9 cellular contexts compared by ENCODE assay signal in genomic region chr16:84604477-84605013, GRCh38. TPM values are rescaled to one million over a fixed set of nuclear protein-coding genes. Genes with fewer than 3 reads are reported as not detected.
A peak's percentile ranks its signal among the peaks of the same experiment; 100 is the strongest.
DNase-seq lines count a peak whose midpoint lies in the region; ATAC-seq and TF ChIP-seq lines count a peak whose summit lies in the region.
"Had no signal": no experiment of that assay in that cellular context is flagged by ENCODE, and none has a peak within 500 bp of the region (broad histone marks: within the 10 kb centered on the region; RNA-seq: fewer than 3 reads in every experiment).

No MANE protein-coding gene starts in this region.

- H3K4me1 Mint-ChIP-seq in activated T-cell treated with anti-CD3 and anti-CD28 coated beads, Interleukin-2, amount 50 U/mL, for 72 hours (ENCODE audit: low read depth) = peaks cover 97% of the 10 kb centered on the region
- peaks cover 93% of the 10 kb centered on the region for H3K4me1 Mint-ChIP-seq in activated T-cell treated with anti-CD3 and anti-CD28 coated beads, Interleukin-2, amount 50 U/mL, for 4 hours (ENCODE audit: low read depth)
- H3K4me1 Mint-ChIP-seq in T-cell = peaks cover 88 to 95% (median 92%) of the 10 kb centered on the region in 3 donors

- no peak overlapping the region for H3K4me2 ChIP-seq in fibroblast of lung (ENCODE audit: extremely low read depth, insufficient read depth, low read length)

- no peak overlapping the region for H2AFZ ChIP-seq in fibroblast of lung (ENCODE audit: low read length)

- H3K79me2 ChIP-seq in fibroblast of lung (ENCODE audit: control insufficient read depth, insufficient read depth, low read length) = peaks cover 88% of the 10 kb centered on the region

- H3K27me3 Mint-ChIP-seq in activated T-cell treated with anti-CD3 and anti-CD28 coated beads, Interleukin-2, amount 50 U/mL, for 72 hours (ENCODE audit: low read depth) = no peaks in the 10 kb centered on the region
- no peaks in the 10 kb centered on the region for H3K27me3 Mint-ChIP-seq in activated T-cell treated with anti-CD3 and anti-CD28 coated beads, Interleukin-2, amount 50 U/mL, for 4 hours (ENCODE audit: low read depth)
- H3K27me3 Mint-ChIP-seq in T-cell = no peaks in the 10 kb centered on the region

- peaks cover 2% of the 10 kb centered on the region for H4K20me1 ChIP-seq in fibroblast of lung (ENCODE audit: control insufficient read depth, extremely low read depth, insufficient read depth, low read length)

- H3K36me3 ChIP-seq in fibroblast of lung (ENCODE audit: control insufficient read depth, insufficient read depth, low read length) (peaks cover 9% of the 10 kb centered on the region), thyroid gland (no peaks in the 10 kb centered on the region), gastroesophageal sphincter (no peaks in the 10 kb centered on the region)
- H3K36me3 ChIP-seq: adrenal gland had no signal

- H3K4me3 ChIP-seq in fibroblast of lung (replicated peaks in 1 of 4; ENCODE audit: control extremely low read depth in 1 of 4, insufficient read depth in 1 of 4, low read depth in 3 of 4, low read length in 4 of 4) = no peak overlapping the region
- no peak overlapping the region for H3K4me3 ChIP-seq in thyroid gland (replicated peaks in 1 of 3)
- H3K4me3 ChIP-seq in gastroesophageal sphincter = no peak overlapping the region
- H3K4me3 ChIP-seq: adrenal gland had no signal

- H3K9me3 ChIP-seq in fibroblast of lung (ENCODE audit: control insufficient read depth, insufficient read depth, low read depth, low read length) = no peaks in the 10 kb centered on the region
- no peaks in the 10 kb centered on the region for H3K9me3 ChIP-seq in thyroid gland
- no peaks in the 10 kb centered on the region for H3K9me3 ChIP-seq in gastroesophageal sphincter
- H3K9me3 ChIP-seq: adrenal gland had no signal

- peak overlapping the region; percentile 64 to 78 for H3K4me3 Mint-ChIP-seq in activated T-cell treated with anti-CD3 and anti-CD28 coated beads, Interleukin-2, amount 50 U/mL, for 72 hours
- H3K4me3 Mint-ChIP-seq in activated T-cell treated with anti-CD3 and anti-CD28 coated beads, Interleukin-2, amount 50 U/mL, for 4 hours = no peak overlapping the region
- peak overlapping the region in 1 of 3 donors; percentile 76 for H3K4me3 Mint-ChIP-seq in T-cell

- no peak for ATAC-seq in activated T-cell treated with anti-CD3 and anti-CD28 coated beads, Interleukin-2, amount 50 U/mL, for 72 hours (replicated peaks in 1 of 2)
- no peak for ATAC-seq in activated T-cell treated with anti-CD3 and anti-CD28 coated beads, Interleukin-2, amount 50 U/mL, for 4 hours
- ATAC-seq in T-cell (replicated peaks in 1 of 4) = no peak
- ATAC-seq in HG03571 (IDR thresholded peaks at IDR 0.05; ENCODE audit: unreplicated experiment) = no peak
- ATAC-seq in gastroesophageal sphincter = no peak
- no peak for ATAC-seq in HG02610 (IDR thresholded peaks at IDR 0.05; ENCODE audit: unreplicated experiment)

- 64 to 73% methylated on average over 9 of the region's 9 CpGs for WGBS in thyroid gland, 2 donors
- no CpG with 5 or more reads among the region's 9 CpGs for WGBS in gastroesophageal sphincter (ENCODE audit: low coverage in 1 of 2), 2 donors

- no peak for TF ChIP-seq POLR2A in thyroid gland (IDR thresholded peaks at IDR 0.05)
- no peak for TF ChIP-seq POLR2A in gastroesophageal sphincter (IDR thresholded peaks at IDR 0.05)

- H3K27me3 ChIP-seq in fibroblast of lung (ENCODE audit: control insufficient read depth, insufficient read depth, low read length) (no peaks in the 10 kb centered on the region), thyroid gland (no peaks in the 10 kb centered on the region), gastroesophageal sphincter (no peaks in the 10 kb centered on the region)
- H3K27me3 ChIP-seq: adrenal gland had no signal

- no peak for TF ChIP-seq EP300 in gastroesophageal sphincter (IDR thresholded peaks at IDR 0.05)

- H3K9me3 Mint-ChIP-seq in activated T-cell treated with anti-CD3 and anti-CD28 coated beads, Interleukin-2, amount 50 U/mL, for 72 hours = no peaks in the 10 kb centered on the region
- H3K9me3 Mint-ChIP-seq in activated T-cell treated with anti-CD3 and anti-CD28 coated beads, Interleukin-2, amount 50 U/mL, for 4 hours = no peaks in the 10 kb centered on the region
- no peaks in the 10 kb centered on the region for H3K9me3 Mint-ChIP-seq in T-cell

- H3K27ac ChIP-seq in fibroblast of lung (ENCODE audit: insufficient read depth, low read length) (peak overlapping the region; percentile 4), thyroid gland (peak overlapping the region in 2 of 3 donors; percentile 82 to 83), gastroesophageal sphincter (peak overlapping the region in 1 of 4 donors; percentile 76)

- H3K4me1 ChIP-seq in fibroblast of lung (ENCODE audit: control insufficient read depth, extremely low read depth, insufficient read depth, low read length) = peaks cover 35% of the 10 kb centered on the region
- H3K4me1 ChIP-seq in thyroid gland = peaks cover 36 to 57% of the 10 kb centered on the region in 2 donors
- peaks cover 0 to 47% (median 16%) of the 10 kb centered on the region in 3 donors for H3K4me1 ChIP-seq in gastroesophageal sphincter

- DNase-seq in activated T-cell treated with anti-CD3 and anti-CD28 coated beads, Interleukin-2, amount 50 U/mL, for 72 hours = no peak
- no peak for DNase-seq in activated T-cell treated with anti-CD3 and anti-CD28 coated beads, Interleukin-2, amount 50 U/mL, for 4 hours
- DNase-seq in T-cell (no peak), fibroblast of lung (ENCODE audit: low read depth in 2 of 2) (no peak), thyroid gland (no peak)
- DNase-seq: adrenal gland had no signal

- intact Hi-C loops in thyroid gland (cut with DNase I) = no loop called here

- no peak overlapping the region for H3K9ac ChIP-seq in fibroblast of lung (ENCODE audit: insufficient read depth, low read length)

- POLR2A ChIA-PET in T-cell (lab: Charles Lee) = no interaction called here

- CTCF ChIA-PET in T-cell (lab: Charles Lee) = no interaction called here

- no peak for TF ChIP-seq CTCF in fibroblast of lung (conservative IDR thresholded peaks at IDR 0.05 in 1 of 2, IDR thresholded peaks at IDR 0.05 in 1 of 2; ENCODE audit: low read depth in 1 of 2, low read length in 2 of 2)
- TF ChIP-seq CTCF in thyroid gland (IDR thresholded peaks at IDR 0.05) = no peak
- TF ChIP-seq CTCF in gastroesophageal sphincter (IDR thresholded peaks at IDR 0.05) = no peak

- H3K36me3 Mint-ChIP-seq in activated T-cell treated with anti-CD3 and anti-CD28 coated beads, Interleukin-2, amount 50 U/mL, for 72 hours (ENCODE audit: insufficient read depth in 2 of 2) = peaks cover 3 to 20% of the 10 kb centered on the region in 2 donors
- peaks cover 7% of the 10 kb centered on the region for H3K36me3 Mint-ChIP-seq in activated T-cell treated with anti-CD3 and anti-CD28 coated beads, Interleukin-2, amount 50 U/mL, for 4 hours (ENCODE audit: insufficient read depth)
- H3K36me3 Mint-ChIP-seq in T-cell = peaks cover 7% of the 10 kb centered on the region

- peak overlapping the region; percentile 81 for H3K27ac Mint-ChIP-seq in activated T-cell treated with anti-CD3 and anti-CD28 coated beads, Interleukin-2, amount 50 U/mL, for 72 hours
- peak overlapping the region; percentile 90 to 96 for H3K27ac Mint-ChIP-seq in T-cell

RNA-seq across cellular contexts. Expression of gene COTL1, which starts 13.3 kb away (rescaled TPM):
- 100 to 1,000 TPM; 353 to 529 TPM for total RNA-seq in activated T-cell treated with anti-CD3 and anti-CD28 coated beads, Interleukin-2, amount 50 U/mL, for 72 hours
- total RNA-seq in activated T-cell treated with anti-CD3 and anti-CD28 coated beads, Interleukin-2, amount 50 U/mL, for 4 hours = 100 to 1,000 TPM; 209 to 331 (median 274) TPM
- total RNA-seq in T-cell (100 to 1,000 TPM; 205 to 265 (median 221) TPM), fibroblast of lung (64.5 and 103 TPM in 2 replicates), thyroid gland (10 to 100 TPM; 26.0 to 39.7 (median 31.4) TPM), gastroesophageal sphincter (10 to 100 TPM; 13.1 to 46.2 (median 37.3) TPM)
- 192 and 311 TPM in 2 replicates for polyA plus RNA-seq in fibroblast of lung
- polyA plus RNA-seq in fibroblast of lung (2012) = 351 and 505 TPM in 2 replicates
- polyA minus RNA-seq in fibroblast of lung (ENCODE audit: low replicate concordance) = 310 and 386 TPM in 2 replicates

RNA-seq across cellular contexts. Expression of gene KLHL36, which starts 43.8 kb away (rescaled TPM):
- total RNA-seq in activated T-cell treated with anti-CD3 and anti-CD28 coated beads, Interleukin-2, amount 50 U/mL, for 72 hours = 10 to 100 TPM; 64.2 to 69.5 TPM
- 10 to 100 TPM; 28.9 to 32.1 (median 31.0) TPM for total RNA-seq in activated T-cell treated with anti-CD3 and anti-CD28 coated beads, Interleukin-2, amount 50 U/mL, for 4 hours
- total RNA-seq in T-cell (100 to 1,000 TPM in 3 of 5 donors, 10 to 100 TPM in 2; 96.1 to 135 (median 127) TPM), fibroblast of lung (71.9 and 83.1 TPM in 2 replicates), thyroid gland (100 to 1,000 TPM in 1 of 4 donors, 10 to 100 TPM in 3; 61.7 to 107 (median 78.0) TPM), gastroesophageal sphincter (100 to 1,000 TPM in 1 of 4 donors, 10 to 100 TPM in 3; 70.5 to 114 (median 80.5) TPM)
- polyA plus RNA-seq in fibroblast of lung = 26.6 and 29.7 TPM in 2 replicates
- 26.5 and 26.7 TPM in 2 replicates for polyA plus RNA-seq in fibroblast of lung (2012)
- 65.6 and 66.2 TPM in 2 replicates for polyA minus RNA-seq in fibroblast of lung (ENCODE audit: low replicate concordance)
